ENCODE assay signal across 8 cellular contexts in the genomic region with DNA sequence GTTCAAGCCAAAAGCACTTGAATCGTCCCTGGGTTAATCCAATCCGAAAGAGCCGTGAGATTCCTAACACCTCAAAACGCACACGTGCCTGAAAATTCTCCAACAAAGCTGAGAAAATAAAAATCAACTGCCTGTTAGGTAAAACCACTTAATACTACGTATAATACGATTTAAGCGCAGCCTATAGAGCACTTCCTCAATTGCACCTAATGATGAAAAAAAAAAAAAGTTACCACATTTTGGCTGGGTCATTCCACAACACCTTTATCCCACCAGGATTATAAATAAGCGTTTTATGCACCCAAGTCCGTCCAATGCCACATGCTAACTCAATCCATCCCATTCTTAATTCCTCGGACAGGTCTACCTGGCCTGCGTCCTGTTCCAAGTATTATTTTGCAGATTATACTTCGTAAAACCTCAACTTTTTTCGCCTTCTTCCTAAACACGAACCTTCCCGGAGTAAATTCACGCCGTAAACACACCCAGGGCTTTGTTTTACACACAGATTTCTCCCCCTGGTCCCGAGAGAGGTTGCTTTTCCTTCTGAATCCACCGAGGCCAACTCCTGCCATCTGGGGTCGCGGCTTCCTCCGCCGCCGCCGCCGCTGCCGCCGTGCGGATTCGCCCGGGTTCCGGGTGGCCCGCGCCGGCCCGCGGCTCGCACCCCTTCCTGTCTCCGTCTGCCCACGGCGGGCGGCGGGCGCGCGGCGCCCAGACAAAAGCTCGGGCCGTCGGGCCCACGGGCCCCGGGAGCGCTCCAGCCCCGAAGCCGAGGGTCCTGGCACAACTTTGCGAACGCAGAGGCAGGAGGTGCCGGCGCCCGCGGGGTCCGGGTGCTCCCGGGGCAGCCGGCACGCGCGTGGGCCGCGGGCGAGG.
DNase-seq lines count a peak whose midpoint lies in the region; ATAC-seq and TF ChIP-seq lines count a peak whose summit lies in the region.

No MANE protein-coding gene starts in this region.

- H3K9me3 ChIP-seq in left ventricle myocardium inferior (replicated peaks), result no peaks in the 10 kb centered on the region

- peak overlapping the region; percentile 98 for H3K4me3 Mint-ChIP-seq in activated naive CD8-positive, alpha-beta T cell treated with anti-CD3 and anti-CD28 coated beads for 36 hours

- peaks cover 31% of the 10 kb centered on the region for H3K4me1 Mint-ChIP-seq in activated naive CD8-positive, alpha-beta T cell treated with anti-CD3 and anti-CD28 coated beads for 36 hours

- peaks cover 16% of the 10 kb centered on the region for H3K36me3 Mint-ChIP-seq in activated naive CD8-positive, alpha-beta T cell treated with anti-CD3 and anti-CD28 coated beads for 36 hours

- no peak for TF ChIP-seq CTCF in left ventricle myocardium inferior (IDR thresholded peaks at IDR 0.05; ENCODE audit: borderline replicate concordance)
- TF ChIP-seq CTCF in RWPE1 (conservative IDR thresholded peaks at IDR 0.05; ENCODE audit: low read depth), result no peak

- DNase-seq in left ventricle myocardium inferior (no peak), Right ventricle myocardium inferior (ENCODE audit: missing footprints) (no peak), RWPE1 (ENCODE audit: low spot score) (no peak), iPS-NIHi7 (ENCODE audit: extremely low spot score) (peak; percentile 41), SKM-1 (lab: John Stamatoyannopoulos, UW; ENCODE audit: unreplicated experiment) (no peak)
- DNase-seq in activated naive CD8-positive, alpha-beta T cell treated with anti-CD3 and anti-CD28 coated beads for 36 hours, result peak; percentile 62
- DNase-seq in stimulated activated CD4-positive, alpha-beta T cell treated with anti-CD3 and anti-CD28 coated beads, Interleukin-4, amount 100 ng/mL, for 1 hour, result peak; percentile 48

- POLR2A ChIA-PET in RWPE1 (lab: Yijun Ruan, JAX; ENCODE audit: low non-redundant PET), result interaction anchor here (0.6 kb wide), 1 partner anchor 975 kb away, joined by 3 read pairs; no protein-coding TSS in a partner anchor

- no peaks in the 10 kb centered on the region for H3K9me3 Mint-ChIP-seq in activated naive CD8-positive, alpha-beta T cell treated with anti-CD3 and anti-CD28 coated beads for 36 hours

- CTCF ChIA-PET in RWPE1 (lab: Yijun Ruan, JAX), result interaction anchor here (0.6 to 0.7 kb wide), 4 partner anchors 13 to 114 kb away, joined by 3 read pairs; no protein-coding TSS in a partner anchor

- H3K27ac ChIP-seq in left ventricle myocardium inferior (replicated peaks) (peak overlapping the region; percentile 47), RWPE1 (peak overlapping the region; percentile 74)

- intact Hi-C loops in left ventricle myocardium inferior (cut with micrococcal nuclease), result no loop called here
- intact Hi-C loops in Right ventricle myocardium inferior (cut with DNase I), result no loop called here

- peak overlapping the region; percentile 76 for H3K4me3 ChIP-seq in left ventricle myocardium inferior

- no peaks in the 10 kb centered on the region for H3K27me3 ChIP-seq in left ventricle myocardium inferior (ENCODE audit: low read depth)

- H3K27ac Mint-ChIP-seq in activated naive CD8-positive, alpha-beta T cell treated with anti-CD3 and anti-CD28 coated beads for 36 hours, result peak overlapping the region; percentile 93

- H3K4me1 ChIP-seq in left ventricle myocardium inferior, result peaks cover 24% of the 10 kb centered on the region

- no peaks in the 10 kb centered on the region for H3K36me3 ChIP-seq in left ventricle myocardium inferior

- no peaks in the 10 kb centered on the region for H3K27me3 Mint-ChIP-seq in activated naive CD8-positive, alpha-beta T cell treated with anti-CD3 and anti-CD28 coated beads for 36 hours

- no peak for ATAC-seq in Right ventricle myocardium inferior
- ATAC-seq in HG03095 (IDR thresholded peaks at IDR 0.05; ENCODE audit: unreplicated experiment), result peak; percentile 3

Comparison
In these comparisons a context has a peak if more than half of its experiments do, and no peak if none do; other contexts are left out.
1. DNase-seq: peak in activated naive CD8-positive, alpha-beta T cell treated with anti-CD3 and anti-CD28 coated beads for 36 hours (single experiment), iPS-NIHi7 (single experiment) and stimulated activated CD4-positive, alpha-beta T cell treated with anti-CD3 and anti-CD28 coated beads, Interleukin-4, amount 100 ng/mL, for 1 hour (single experiment); none in left ventricle myocardium inferior (single experiment), Right ventricle myocardium inferior (single experiment), RWPE1 (single experiment) and SKM-1 (single experiment).